Comparison of ENCODE assay signal across 3 cellular contexts in genomic region chr15:81158561-81158960, GRCh38. TPM values are rescaled to one million over a fixed set of nuclear protein-coding genes. Genes with fewer than 3 reads are reported as not detected.
"Had no signal": no experiment of that assay in that cellular context is flagged by ENCODE, and none has a peak within 500 bp of the region (broad histone marks: within the 10 kb centered on the region; RNA-seq: fewer than 3 reads in every experiment).

No MANE protein-coding gene starts in this region.

RNA-seq across cellular contexts. Expression of gene CFAP161, which starts 24.5 kb away (rescaled TPM):
- total RNA-seq: HepG2, IMR-90 had no signal

RNA-seq across cellular contexts. Expression of gene IL16, which starts 38.1 kb away (rescaled TPM):
- total RNA-seq: HepG2, HT-29 had no signal
